25 cellular contexts compared by ENCODE assay signal in the genomic region with DNA sequence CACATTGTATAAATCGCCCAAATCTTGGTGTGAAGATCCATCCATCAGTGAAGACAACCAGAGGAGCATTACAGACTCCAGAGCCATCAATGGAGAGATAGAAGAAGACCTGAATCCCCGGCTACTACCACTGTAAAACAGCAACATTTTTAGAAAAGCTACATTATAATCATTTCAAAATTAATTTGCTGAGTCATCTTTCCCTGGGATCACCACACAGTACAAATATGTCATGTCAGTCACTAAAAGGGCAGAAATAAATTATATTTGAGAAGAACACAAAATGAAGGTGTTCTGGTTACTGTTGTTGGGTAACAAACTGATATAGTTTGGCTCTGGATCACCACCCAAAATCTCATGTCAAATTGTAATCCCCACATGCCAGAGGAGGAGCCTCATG.
"Had no signal": no experiment of that assay in that cellular context is flagged by ENCODE, and none has a peak within 500 bp of the region (broad histone marks: within the 10 kb centered on the region; RNA-seq: fewer than 3 reads in every experiment).

No MANE protein-coding gene starts in this region.

- H3K9me3 ChIP-seq: ovary, right atrium auricular region, suprapubic skin, tibial nerve, vagina had no signal

- H3K27ac ChIP-seq: lower lobe of right lung, neural progenitor cell, ovary, right atrium auricular region, spleen, suprapubic skin, tibial nerve, vagina had no signal

- DNase-seq: hippocampal formation; kidney glomerular epithelial cell; left cardiac atrium; lower lobe of right lung; mammary epithelial cell; mesenchymal stem cell; natural killer cell; nephron progenitor cell; ovary; small intestine; spleen; stimulated activated CD4-positive, alpha-beta T cell treated with anti-CD3 and anti-CD28 coated beads, Interleukin-4, amount 100 ng/mL, for 24 hours; stimulated activated naive CD4-positive, alpha-beta T cell had no signal

- H3K36me3 Mint-ChIP-seq: natural killer cell; stimulated activated effector memory CD8-positive, alpha-beta T cell treated with anti-CD3 and anti-CD28 coated beads, Interleukin-12 subunit alpha, Interleukin-12 subunit beta, amount 100 ng/mL, for 72 hours had no signal

- H3K4me1 ChIP-seq: lower lobe of right lung, right atrium auricular region, spleen, suprapubic skin, vagina had no signal

- H3K4me1 Mint-ChIP-seq: natural killer cell; neural progenitor cell; stimulated activated effector memory CD8-positive, alpha-beta T cell treated with anti-CD3 and anti-CD28 coated beads, Interleukin-12 subunit alpha, Interleukin-12 subunit beta, amount 100 ng/mL, for 72 hours had no signal

- H3K27me3 ChIP-seq: neural progenitor cell, ovary, right atrium auricular region, spleen, suprapubic skin, tibial nerve, vagina had no signal

- H3K27me3 Mint-ChIP-seq: progenitor cell of endocrine pancreas; stimulated activated naive CD8-positive, alpha-beta T cell treated with anti-CD3 and anti-CD28 coated beads, Interleukin-15, Interleukin-2, amounts not matched to agents 100 ng/mL and 50 ng/mL, for 24 hours; type B pancreatic cell had no signal

- H3K9ac ChIP-seq: neural progenitor cell had no signal

- ATAC-seq: left cardiac atrium; left lobe of liver; lower lobe of right lung; natural killer cell; sciatic nerve; stimulated activated effector memory CD8-positive, alpha-beta T cell treated with anti-CD3 and anti-CD28 coated beads, Interleukin-12 subunit alpha, Interleukin-12 subunit beta, amount 100 ng/mL, for 72 hours had no signal

- H3K4me3 ChIP-seq: lower lobe of right lung, neural progenitor cell, ovary, right atrium auricular region, spleen, suprapubic skin, tibial nerve, vagina had no signal

- H2AFZ ChIP-seq: neural progenitor cell had no signal

- H3K36me3 ChIP-seq: lower lobe of right lung, neural progenitor cell, ovary, right atrium auricular region, spleen, suprapubic skin, tibial nerve, vagina had no signal

- H3K4me3 Mint-ChIP-seq: natural killer cell; nephron progenitor cell; neural progenitor cell; stimulated activated effector memory CD8-positive, alpha-beta T cell treated with anti-CD3 and anti-CD28 coated beads, Interleukin-12 subunit alpha, Interleukin-12 subunit beta, amount 100 ng/mL, for 72 hours; stimulated activated naive CD8-positive, alpha-beta T cell treated with anti-CD3 and anti-CD28 coated beads, Interleukin-15, Interleukin-2, amounts not matched to agents 100 ng/mL and 50 ng/mL, for 24 hours; type B pancreatic cell had no signal

- H3K4me2 ChIP-seq: neural progenitor cell had no signal

- H3K27ac Mint-ChIP-seq: natural killer cell; neural progenitor cell; progenitor cell of endocrine pancreas; stimulated activated effector memory CD8-positive, alpha-beta T cell treated with anti-CD3 and anti-CD28 coated beads, Interleukin-12 subunit alpha, Interleukin-12 subunit beta, amount 100 ng/mL, for 72 hours; stimulated activated naive CD8-positive, alpha-beta T cell treated with anti-CD3 and anti-CD28 coated beads, Interleukin-15, Interleukin-2, amounts not matched to agents 100 ng/mL and 50 ng/mL, for 24 hours; type B pancreatic cell had no signal

- FAIRE-seq: keratinocyte, small intestine had no signal
